20 cellular contexts compared by ENCODE assay signal in the genomic region with DNA sequence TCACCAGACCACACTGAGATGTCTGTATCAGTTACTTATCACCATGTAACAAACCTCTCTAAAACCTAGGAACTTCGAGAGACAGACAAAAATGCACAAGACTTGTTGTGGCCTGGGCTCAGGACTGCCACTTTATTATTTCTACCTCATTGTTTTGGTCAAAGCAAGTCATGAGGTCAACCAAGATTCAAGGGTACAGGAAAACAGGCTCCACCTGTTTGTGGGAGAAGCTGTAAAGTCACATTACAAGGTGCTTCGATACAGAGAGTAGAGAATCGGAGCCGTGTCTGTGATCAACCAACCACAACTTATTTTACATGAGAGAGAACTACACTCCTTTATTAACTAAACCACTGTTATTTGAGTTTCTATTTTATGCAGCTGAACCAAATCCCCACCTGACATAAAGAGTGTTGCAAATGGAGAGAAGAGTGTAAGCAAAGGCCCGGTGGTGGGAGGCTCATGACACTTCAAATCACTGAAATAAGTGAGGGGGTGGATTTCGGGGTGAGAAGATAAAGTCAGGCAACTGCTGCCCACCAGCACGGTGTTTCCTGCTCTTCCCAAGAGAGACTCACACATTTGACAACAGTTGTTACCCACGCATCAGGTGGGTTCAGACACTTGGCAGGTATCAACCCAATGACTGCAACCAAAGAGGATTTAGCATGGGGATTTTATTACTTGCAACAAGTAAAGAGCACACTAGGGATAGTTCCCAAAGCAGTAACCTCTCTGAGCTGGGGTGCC. TPM values are rescaled to one million over a fixed set of nuclear protein-coding genes. Genes with fewer than 3 reads are reported as not detected.
A peak's percentile ranks its signal among the peaks of the same experiment; 100 is the strongest.
DNase-seq lines count a peak whose midpoint lies in the region; ATAC-seq and TF ChIP-seq lines count a peak whose summit lies in the region.
"Had no signal": no experiment of that assay in that cellular context is flagged by ENCODE, and none has a peak within 500 bp of the region (broad histone marks: within the 10 kb centered on the region; RNA-seq: fewer than 3 reads in every experiment).

No MANE protein-coding gene starts in this region.

- ATAC-seq in HG02759 (IDR thresholded peaks at IDR 0.05; ENCODE audit: unreplicated experiment) = no peak
- no peak for ATAC-seq in activated naive CD8-positive, alpha-beta T cell treated with anti-CD3 and anti-CD28 coated beads, Interleukin-2, amount 50 U/mL, for 24 hours

- no peak overlapping the region for H2BK15ac ChIP-seq in mesenchymal stem cell (ENCODE audit: low read depth, poor library complexity, severe bottlenecking)

- peaks cover 2% of the 10 kb centered on the region for H3K9me3 Mint-ChIP-seq in endodermal cell
- no peaks in the 10 kb centered on the region for H3K9me3 Mint-ChIP-seq in osteocyte (ENCODE audit: unreplicated experiment)
- H3K9me3 Mint-ChIP-seq in activated naive CD8-positive, alpha-beta T cell treated with anti-CD3 and anti-CD28 coated beads, Interleukin-2, amount 50 U/mL, for 24 hours = no peaks in the 10 kb centered on the region

- H3K4me2 ChIP-seq in PC-9 (peak overlapping the region; percentile 65), mesenchymal stem cell (ENCODE audit: low read length, poor library complexity, severe bottlenecking) (no peak overlapping the region)
- H3K4me2 ChIP-seq: KMS-11 had no signal

- no peak overlapping the region for H3K23ac ChIP-seq in mesenchymal stem cell (ENCODE audit: low read length in 2 of 2)

- H2BK5ac ChIP-seq in mesenchymal stem cell (ENCODE audit: low read depth, low read length, poor library complexity, severe bottlenecking) = no peak overlapping the region

- H3K4me1 Mint-ChIP-seq in endodermal cell = peaks cover 24% of the 10 kb centered on the region
- H3K4me1 Mint-ChIP-seq in osteocyte (ENCODE audit: unreplicated experiment) = peaks cover 6% of the 10 kb centered on the region
- no peaks in the 10 kb centered on the region for H3K4me1 Mint-ChIP-seq in activated naive CD8-positive, alpha-beta T cell treated with anti-CD3 and anti-CD28 coated beads, Interleukin-2, amount 50 U/mL, for 24 hours
- H3K4me1 Mint-ChIP-seq: CD4-positive, CD25-positive, alpha-beta regulatory T cell had no signal

- DNase-seq in PC-9 = peak in 1 of 2 experiments; percentile 84
- DNase-seq in endodermal cell = peak; percentile 14
- peak; percentile 34 for DNase-seq in osteocyte (ENCODE audit: extremely low spot score, unreplicated experiment)
- DNase-seq in NCI-H128 (lab: John Stamatoyannopoulos, UW; ENCODE audit: unreplicated experiment) = no peak
- DNase-seq in activated naive CD8-positive, alpha-beta T cell treated with anti-CD3 and anti-CD28 coated beads, Interleukin-2, amount 50 U/mL, for 24 hours = no peak
- no peak for DNase-seq in mesenchymal stem cell
- DNase-seq: CD4-positive, CD25-positive, alpha-beta regulatory T cell; DMS79; NCI-H1105; NCI-H2029 treated with DMSO at 0.1 percent for 48 hours; NCI-H345; NCI-H524; NCI-H82; SHP77 had no signal

- no TSS peak for BruUV-seq in PC-9 (replicated peaks; lab: Mats Ljungman, UMichigan)

- no peak overlapping the region for H2AK5ac ChIP-seq in mesenchymal stem cell (ENCODE audit: low read length, severe bottlenecking)

- no peak overlapping the region for H3K14ac ChIP-seq in mesenchymal stem cell (ENCODE audit: low read length in 2 of 2)

- H3K9me2 ChIP-seq in PC-9 (ENCODE audit: insufficient read depth) = no peaks in the 10 kb centered on the region

- peaks cover 68% of the 10 kb centered on the region for H3F3A ChIP-seq in PC-9 (ENCODE audit: insufficient read depth, low read depth)

- H3K4me3 Mint-ChIP-seq in endodermal cell (no peak overlapping the region), osteocyte (ENCODE audit: unreplicated experiment) (no peak overlapping the region)
- H3K4me3 Mint-ChIP-seq in activated naive CD8-positive, alpha-beta T cell treated with anti-CD3 and anti-CD28 coated beads, Interleukin-2, amount 50 U/mL, for 24 hours = no peak overlapping the region
- H3K4me3 Mint-ChIP-seq: CD4-positive, CD25-positive, alpha-beta regulatory T cell had no signal

- H3K27me3 Mint-ChIP-seq in endodermal cell (ENCODE audit: insufficient read depth) (peaks cover 2% of the 10 kb centered on the region), osteocyte (ENCODE audit: unreplicated experiment) (peaks cover 16% of the 10 kb centered on the region)
- peaks cover 7% of the 10 kb centered on the region for H3K27me3 Mint-ChIP-seq in activated naive CD8-positive, alpha-beta T cell treated with anti-CD3 and anti-CD28 coated beads, Interleukin-2, amount 50 U/mL, for 24 hours
- H3K27me3 Mint-ChIP-seq: CD4-positive, CD25-positive, alpha-beta regulatory T cell had no signal

- no peak overlapping the region for H4K8ac ChIP-seq in mesenchymal stem cell (ENCODE audit: low read length)

- H2BK120ac ChIP-seq in mesenchymal stem cell (ENCODE audit: low read depth, low read length) = no peak overlapping the region

- no peaks in the 10 kb centered on the region for H3K79me1 ChIP-seq in mesenchymal stem cell (replicated peaks; ENCODE audit: low read length, poor library complexity, severe bottlenecking)

- H3K36me3 ChIP-seq in HEK293 (ENCODE audit: control insufficient read depth in 2 of 2, insufficient read depth in 1 of 2, low read length in 2 of 2) (no peaks in the 10 kb centered on the region), PC-9 (ENCODE audit: low read depth) (no peaks in the 10 kb centered on the region), endodermal cell (ENCODE audit: control insufficient read depth, insufficient read depth, low read length) (no peaks in the 10 kb centered on the region), mesenchymal stem cell (ENCODE audit: control insufficient read depth in 1 of 2, insufficient read depth in 2 of 2, low read depth in 1 of 2, low read length in 2 of 2) (no peaks in the 10 kb centered on the region)

- no peaks in the 10 kb centered on the region for H4K20me1 ChIP-seq in PC-9 (ENCODE audit: insufficient read depth)

- no peak overlapping the region for H3K18ac ChIP-seq in mesenchymal stem cell (ENCODE audit: low read depth in 1 of 2, low read length in 2 of 2)

- intact Hi-C loops in PC-9 (cut with micrococcal nuclease; ENCODE audit: unreplicated experiment) = loop anchor here (5.0 to 10.0 kb wide), 2 partner anchors 268 to 380 kb away; partner anchors contain the start of gene CLPTM1

- H3K27ac Mint-ChIP-seq in endodermal cell (no peak overlapping the region), osteocyte (ENCODE audit: unreplicated experiment) (no peak overlapping the region)
- H3K27ac Mint-ChIP-seq in activated naive CD8-positive, alpha-beta T cell treated with anti-CD3 and anti-CD28 coated beads, Interleukin-2, amount 50 U/mL, for 24 hours = no peak overlapping the region
- H3K27ac Mint-ChIP-seq: CD4-positive, CD25-positive, alpha-beta regulatory T cell had no signal

- H2AFZ ChIP-seq in PC-9 = peak overlapping the region; percentile 4; the same call in 1 of the 2 replicates
- H2AFZ ChIP-seq in mesenchymal stem cell (ENCODE audit: low read depth, low read length) = no peak overlapping the region

- no peaks in the 10 kb centered on the region for H3K9me3 ChIP-seq in HEK293 (ENCODE audit: control insufficient read depth, insufficient read depth, low read depth, low read length)
- H3K9me3 ChIP-seq in PC-9 (ENCODE audit: insufficient read depth, low read depth) = no peaks in the 10 kb centered on the region
- no peaks in the 10 kb centered on the region for H3K9me3 ChIP-seq in endodermal cell (ENCODE audit: control insufficient read depth, low read length)
- H3K9me3 ChIP-seq in mesenchymal stem cell (ENCODE audit: control insufficient read depth, low read length) = no peaks in the 10 kb centered on the region

- CTCF ChIA-PET in HEK293 (lab: Yijun Ruan, JAX) = interaction anchor here (0.5 to 2.1 kb wide), 7 partner anchors 9 to 205 kb away, joined by 3 to 17 read pairs (median 7); no protein-coding TSS in a partner anchor
- CTCF ChIA-PET in PC-9 (lab: Charles Lee) = interaction anchor here (0.5 to 0.6 kb wide), 2 partner anchors 479 to 811 kb away, joined by 3 read pairs; no protein-coding TSS in a partner anchor

- no peak overlapping the region for H3K9ac ChIP-seq in endodermal cell (ENCODE audit: extremely low read depth, low read length, poor library complexity, severe bottlenecking)
- H3K9ac ChIP-seq in mesenchymal stem cell (ENCODE audit: low read length) = no peak overlapping the region
- H3K9ac ChIP-seq: KMS-11 had no signal

- H3K36me3 Mint-ChIP-seq in endodermal cell (ENCODE audit: low read depth) = no peaks in the 10 kb centered on the region
- H3K36me3 Mint-ChIP-seq in osteocyte (ENCODE audit: unreplicated experiment) = no peaks in the 10 kb centered on the region
- H3K36me3 Mint-ChIP-seq in activated naive CD8-positive, alpha-beta T cell treated with anti-CD3 and anti-CD28 coated beads, Interleukin-2, amount 50 U/mL, for 24 hours (ENCODE audit: low read depth) = no peaks in the 10 kb centered on the region
- H3K36me3 Mint-ChIP-seq: CD4-positive, CD25-positive, alpha-beta regulatory T cell had no signal

- H3K27ac ChIP-seq in HEK293 (ENCODE audit: extremely low read depth, low read depth, low read length) (no peak overlapping the region), PC-9 (peak overlapping the region; percentile 97), endodermal cell (ENCODE audit: low read depth, low read length) (no peak overlapping the region), mesenchymal stem cell (ENCODE audit: low read length, poor library complexity, severe bottlenecking) (no peak overlapping the region)
- H3K27ac ChIP-seq: HL-60, KMS-11 had no signal

- TF ChIP-seq CTCF in HEK293 (tag by site-specific recombination; IDR thresholded peaks at IDR 0.05) = no peak
- TF ChIP-seq CTCF in PC-9 (conservative IDR thresholded peaks at IDR 0.05) = no peak
- TF ChIP-seq CTCF in endodermal cell (conservative IDR thresholded peaks at IDR 0.05) = no peak
- no peak for TF ChIP-seq CTCF in osteocyte (IDR thresholded peaks at IDR 0.05)

- WGBS in endodermal cell (ENCODE audit: insufficient coverage in 1 of 2, insufficient read length in 1 of 2), 2 experiments = 90 to 91% methylated on average over 5 to 8 of the region's 8 CpGs
- WGBS in mesenchymal stem cell = 78% methylated on average over 8 of the region's 8 CpGs

- no peaks in the 10 kb centered on the region for H3K4me1 ChIP-seq in HEK293 (ENCODE audit: control insufficient read depth, insufficient read depth, low read length)
- H3K4me1 ChIP-seq in PC-9 (replicated peaks; ENCODE audit: insufficient read depth) = peaks cover 70% of the 10 kb centered on the region
- no peaks in the 10 kb centered on the region for H3K4me1 ChIP-seq in endodermal cell (ENCODE audit: control insufficient read depth, insufficient read depth, low read length)
- peaks cover 11% of the 10 kb centered on the region for H3K4me1 ChIP-seq in mesenchymal stem cell (ENCODE audit: control insufficient read depth, insufficient read depth, low read depth, low read length)

- no peak overlapping the region for H3K4ac ChIP-seq in mesenchymal stem cell (ENCODE audit: low read depth in 1 of 2, low read length in 2 of 2)

- H2BK12ac ChIP-seq in mesenchymal stem cell (ENCODE audit: low read length in 2 of 2) = no peak overlapping the region

- no peaks in the 10 kb centered on the region for H3K79me2 ChIP-seq in PC-9 (ENCODE audit: low read depth)

- H3K27me3 ChIP-seq in PC-9 (ENCODE audit: insufficient read depth, low read depth) (no peaks in the 10 kb centered on the region), endodermal cell (ENCODE audit: control insufficient read depth, insufficient read depth, low read length, poor library complexity, severe bottlenecking) (no peaks in the 10 kb centered on the region), mesenchymal stem cell (ENCODE audit: control insufficient read depth in 1 of 2, insufficient read depth in 1 of 2, low read length in 2 of 2) (peaks cover 4 to 29% of the 10 kb centered on the region in 2 experiments)

- POLR2A ChIA-PET in HEK293 (lab: Yijun Ruan, JAX) (interaction anchor here (0.6 to 0.7 kb wide), 3 partner anchors 103 to 820 kb away, joined by 3 to 5 read pairs (median 5); no protein-coding TSS in a partner anchor), PC-9 (lab: Charles Lee; ENCODE audit: unreplicated experiment) (no interaction called here)

- no peak overlapping the region for H3K4me3 ChIP-seq in HEK293 (ENCODE audit: low read depth, low read length)
- peak overlapping the region; percentile 16; the same call in 1 of the 2 replicates for H3K4me3 ChIP-seq in PC-9
- no peak overlapping the region for H3K4me3 ChIP-seq in endodermal cell (ENCODE audit: low read length)
- no peak overlapping the region for H3K4me3 ChIP-seq in mesenchymal stem cell (ENCODE audit: insufficient read depth in 1 of 2, low read depth in 1 of 2, low read length in 2 of 2)

- H4K91ac ChIP-seq in mesenchymal stem cell (ENCODE audit: low read length) = no peak overlapping the region

RNA-seq across cellular contexts. Expression of gene IGSF23, which starts 39.0 kb away (rescaled TPM):
- total RNA-seq in PC-9 (2021) = not detected in 2 replicates
- not detected for total RNA-seq in endodermal cell
- not detected for polyA plus RNA-seq in endodermal cell (2013, experiment 1 of 2)
- not detected for polyA plus RNA-seq in endodermal cell (2013, experiment 2 of 2)
- total RNA-seq in osteocyte = not detected in 2 replicates
- 0.08 TPM for polyA plus RNA-seq in mesenchymal stem cell (2013, experiment 1 of 2)
- 0.21 TPM for polyA plus RNA-seq in mesenchymal stem cell (2013, experiment 2 of 2)
- total RNA-seq: CD4-positive, CD25-positive, alpha-beta regulatory T cell; HT-29 had no signal
- polyA plus RNA-seq: CD4-positive, CD25-positive, alpha-beta regulatory T cell had no signal

RNA-seq across cellular contexts. Expression of gene CEACAM20, which starts 44.9 kb away (rescaled TPM):
- total RNA-seq in PC-9 (2021) = not detected in 2 replicates
- not detected for total RNA-seq in endodermal cell
- polyA plus RNA-seq in endodermal cell (2013, experiment 1 of 2) = not detected
- not detected for polyA plus RNA-seq in endodermal cell (2013, experiment 2 of 2)
- not detected in 2 replicates for total RNA-seq in osteocyte
- not detected for polyA plus RNA-seq in mesenchymal stem cell (2013, experiment 1 of 2)
- polyA plus RNA-seq in mesenchymal stem cell (2013, experiment 2 of 2) = not detected
- total RNA-seq: CD4-positive, CD25-positive, alpha-beta regulatory T cell; HT-29 had no signal
- polyA plus RNA-seq: BJ; CD4-positive, CD25-positive, alpha-beta regulatory T cell had no signal

Comparison
In these comparisons a context has a peak if more than half of its experiments do, and no peak if none do; other contexts are left out.
1. DNase-seq: peak in endodermal cell (single experiment) and osteocyte (single experiment); none in NCI-H128 (single experiment), activated naive CD8-positive, alpha-beta T cell treated with anti-CD3 and anti-CD28 coated beads, Interleukin-2, amount 50 U/mL, for 24 hours (single experiment) and mesenchymal stem cell (single experiment).